In genomic region chr1:160326393-160326792, GRCh38 we compare ENCODE assay signal across 20 cellular contexts. TPM values are rescaled to one million over a fixed set of nuclear protein-coding genes. Genes with fewer than 3 reads are reported as not detected.
"Had no signal": no experiment of that assay in that cellular context is flagged by ENCODE, and none has a peak within 500 bp of the region (broad histone marks: within the 10 kb centered on the region; RNA-seq: fewer than 3 reads in every experiment).

No MANE protein-coding gene starts in this region.

- H3K4me1 Mint-ChIP-seq: activated naive CD8-positive, alpha-beta T cell treated with anti-CD3 and anti-CD28 coated beads for 36 hours had no signal

- H3K27ac Mint-ChIP-seq: activated naive CD8-positive, alpha-beta T cell treated with anti-CD3 and anti-CD28 coated beads for 36 hours had no signal

- ATAC-seq: body of pancreas, gastrocnemius medialis had no signal

- H3K27ac ChIP-seq: gastrocnemius medialis, left ventricle myocardium inferior, tibial nerve, uterus, WERI-Rb-1 had no signal

- DNase-seq: activated CD4-positive, alpha-beta T cell treated with anti-CD3 and anti-CD28 coated beads for 1 hour; activated CD8-positive, alpha-beta memory T cell treated with anti-CD3 and anti-CD28 coated beads for 24 hours; activated CD8-positive, alpha-beta memory T cell treated with anti-CD3 and anti-CD28 coated beads, Interleukin-2, amount 50 U/mL, for 48 hours; activated naive CD8-positive, alpha-beta T cell treated with anti-CD3 and anti-CD28 coated beads for 36 hours; amniotic stem cell; body of pancreas; gastrocnemius medialis; head of caudate nucleus; left ventricle myocardium inferior; retina; stimulated activated CD4-positive, alpha-beta T cell treated with anti-CD3 and anti-CD28 coated beads, Interleukin-12 subunit alpha, Interleukin-12 subunit beta, amount 100 ng/mL, for 4 hours; stimulated activated CD4-positive, alpha-beta T cell treated with anti-CD3 and anti-CD28 coated beads, Interleukin-1b, Interleukin-23, amount 100 ng/mL, for 48 hours; stimulated activated CD8-positive, alpha-beta memory T cell treated with anti-CD3 and anti-CD28 coated beads, Interleukin-4, amount 100 ng/mL, for 48 hours; stimulated activated naive CD4-positive, alpha-beta T cell treated with Interleukin-2 at 50 U/mL for 16 hours; uterus; WERI-Rb-1 had no signal

- H3K9me3 Mint-ChIP-seq: activated naive CD8-positive, alpha-beta T cell treated with anti-CD3 and anti-CD28 coated beads for 36 hours; neural crest cell had no signal

- H3K27me3 Mint-ChIP-seq: activated naive CD8-positive, alpha-beta T cell treated with anti-CD3 and anti-CD28 coated beads for 36 hours had no signal

- FAIRE-seq: colon had no signal

- H3K4me3 ChIP-seq: body of pancreas, gastrocnemius medialis, left ventricle myocardium inferior, tibial nerve, uterus had no signal

- H3K4me3 Mint-ChIP-seq: activated naive CD8-positive, alpha-beta T cell treated with anti-CD3 and anti-CD28 coated beads for 36 hours; neural crest cell had no signal

RNA-seq across cellular contexts. Expression of gene NHLH1, which starts 40.5 kb away (rescaled TPM):
- total RNA-seq: body of pancreas, cardiac septum, left ventricle myocardium inferior, tibial nerve, uterus had no signal
